Comparison of ENCODE assay signal across 30 cellular contexts in the genomic region with DNA sequence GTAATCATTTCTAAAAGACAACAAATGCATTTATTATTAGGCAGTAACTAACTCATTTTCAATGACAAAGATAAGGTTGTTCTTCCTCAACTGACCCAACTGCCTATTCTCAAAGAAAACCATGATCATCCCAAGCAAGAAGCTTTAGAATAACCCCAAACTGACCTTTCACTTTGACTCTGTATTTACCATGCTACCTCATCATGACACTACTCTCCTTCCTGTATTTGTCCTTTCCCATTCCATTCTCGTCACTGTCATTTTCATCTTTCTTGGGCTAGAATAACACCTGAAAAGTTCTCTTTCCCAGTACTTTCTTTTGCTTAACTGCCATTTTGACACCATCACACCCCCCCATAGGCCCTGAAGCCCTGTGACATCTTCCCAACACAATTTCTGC. TPM values are rescaled to one million over a fixed set of nuclear protein-coding genes. Genes with fewer than 3 reads are reported as not detected.
A peak's percentile ranks its signal among the peaks of the same experiment; 100 is the strongest.
DNase-seq lines count a peak whose midpoint lies in the region; ATAC-seq, FAIRE-seq and TF ChIP-seq lines count a peak whose summit lies in the region.
"Had no signal": no experiment of that assay in that cellular context is flagged by ENCODE, and none has a peak within 500 bp of the region (broad histone marks: within the 10 kb centered on the region; RNA-seq: fewer than 3 reads in every experiment).

No MANE protein-coding gene starts in this region.

- DNase-seq in stimulated activated naive CD8-positive, alpha-beta T cell treated with anti-CD3 and anti-CD28 coated beads, Interleukin-15, Interleukin-2, amounts not matched to agents 100 U/mL and 50 U/mL, for 24 hours = no peak
- DNase-seq in stimulated activated naive CD8-positive, alpha-beta T cell treated with anti-CD3 and anti-CD28 coated beads, Interleukin-15, amount 100 ng/mL, for 72 hours = no peak
- DNase-seq in GM13977 (ENCODE audit: low spot score) = peak; percentile 42
- DNase-seq in activated T-helper 1 cell treated with anti-CD3 and anti-CD28 coated beads, Interleukin-12 subunit alpha, Interleukin-12 subunit beta, Interleukin-2, Interleukin-4 antibody, amounts not matched to agents 30 ng/mL and 10 ng/mL and 1 ng/mL, durations not matched to agents 14 hours and 24 hours and 36 hours (ENCODE audit: low spot score) = no peak
- DNase-seq in kidney = no peak
- DNase-seq in osteoblast (ENCODE audit: insufficient read length, low spot score, missing footprints) = no peak
- DNase-seq: activated CD8-positive, alpha-beta memory T cell treated with anti-CD3 and anti-CD28 coated beads, Interleukin-2, amount 50 U/mL, for 4 hours; activated gamma-delta T cell; cerebellar nuclear complex; GM23248; Kasumi-1; left ventricle myocardium inferior; NCI-H1436; NCI-H2081 treated with DMSO at 0.1 percent for 48 hours; NCI-H226; NCI-H774; stimulated activated CD4-positive, alpha-beta T cell treated with anti-CD3 and anti-CD28 coated beads, Interleukin-12 subunit alpha, Interleukin-12 subunit beta, amount 100 ng/mL, for 4 hours; stimulated activated CD4-positive, alpha-beta T cell treated with anti-CD3 and anti-CD28 coated beads, Interleukin-4, amount 100 ng/mL, for 24 hours; testis had no signal

- H3K36me3 Mint-ChIP-seq in activated T-helper 1 cell treated with anti-CD3 and anti-CD28 coated beads, Interleukin-12 subunit alpha, Interleukin-12 subunit beta, Interleukin-2, Interleukin-4 antibody, amounts not matched to agents 30 ng/mL and 10 ng/mL and 1 ng/mL, durations not matched to agents 14 hours and 24 hours and 36 hours (ENCODE audit: low read depth) = peaks cover 1% of the 10 kb centered on the region
- no peaks in the 10 kb centered on the region for H3K36me3 Mint-ChIP-seq in stimulated activated naive CD8-positive, alpha-beta T cell treated with anti-CD3 and anti-CD28 coated beads, Interleukin-15, Interleukin-2, amounts not matched to agents 100 ng/mL and 50 ng/mL, for 24 hours (ENCODE audit: low read depth)

- H3K4me1 ChIP-seq in kidney (ENCODE audit: control insufficient read depth in 1 of 2, insufficient read depth in 1 of 2, low read depth in 1 of 2, low read length in 2 of 2) (peaks cover 4 to 9% of the 10 kb centered on the region in 2 donors), osteoblast (ENCODE audit: insufficient read depth, low read length) (no peaks in the 10 kb centered on the region)
- H3K4me1 ChIP-seq: testis had no signal

- no peak overlapping the region for H2AFZ ChIP-seq in osteoblast (ENCODE audit: low read length)
- H2AFZ ChIP-seq: GM23248 had no signal

- H3K4me1 Mint-ChIP-seq in stimulated activated naive CD8-positive, alpha-beta T cell treated with anti-CD3 and anti-CD28 coated beads, Interleukin-15, amount 100 ng/mL, for 72 hours = peaks cover 46% of the 10 kb centered on the region
- H3K4me1 Mint-ChIP-seq in activated T-helper 1 cell treated with anti-CD3 and anti-CD28 coated beads, Interleukin-12 subunit alpha, Interleukin-12 subunit beta, Interleukin-2, Interleukin-4 antibody, amounts not matched to agents 30 ng/mL and 10 ng/mL and 1 ng/mL, durations not matched to agents 14 hours and 24 hours and 36 hours (ENCODE audit: low read depth) = peaks cover 35% of the 10 kb centered on the region
- H3K4me1 Mint-ChIP-seq in stimulated activated naive CD8-positive, alpha-beta T cell treated with anti-CD3 and anti-CD28 coated beads, Interleukin-15, Interleukin-2, amounts not matched to agents 100 ng/mL and 50 ng/mL, for 24 hours (ENCODE audit: low read depth) = peaks cover 57% of the 10 kb centered on the region

- H3K4me2 ChIP-seq in osteoblast (ENCODE audit: insufficient read depth, low read length) = no peak overlapping the region

- H3K27ac ChIP-seq in kidney (ENCODE audit: low read depth in 2 of 2, low read length in 2 of 2) (no peak overlapping the region), osteoblast (ENCODE audit: low read depth, low read length) (no peak overlapping the region)
- H3K27ac ChIP-seq: C4-2B, gastroesophageal sphincter, GM23248, HL-60, left ventricle myocardium inferior, RWPE1, testis, vagina had no signal

- no peak overlapping the region for H3K27ac Mint-ChIP-seq in stimulated activated naive CD8-positive, alpha-beta T cell treated with anti-CD3 and anti-CD28 coated beads, Interleukin-15, amount 100 ng/mL, for 72 hours
- H3K27ac Mint-ChIP-seq in activated T-helper 1 cell treated with anti-CD3 and anti-CD28 coated beads, Interleukin-12 subunit alpha, Interleukin-12 subunit beta, Interleukin-2, Interleukin-4 antibody, amounts not matched to agents 30 ng/mL and 10 ng/mL and 1 ng/mL, durations not matched to agents 14 hours and 24 hours and 36 hours = peak overlapping the region; percentile 18
- H3K27ac Mint-ChIP-seq in stimulated activated naive CD8-positive, alpha-beta T cell treated with anti-CD3 and anti-CD28 coated beads, Interleukin-15, Interleukin-2, amounts not matched to agents 100 ng/mL and 50 ng/mL, for 24 hours = peak overlapping the region; percentile 4
- H3K27ac Mint-ChIP-seq: stimulated activated memory B cell treated with anti-CD40 and anti-IgM and Interleukin-4, amounts not matched to agents 10 μg/mL and 1 μg/mL and 100 μg/mL, for 72 hours; T-helper 1 cell treated with Interleukin-12 subunit alpha and Interleukin-12 subunit beta and Interleukin-4 antibody, amounts not matched to agents 30 μg/mL and 1 μg/mL, for 36 hours had no signal

- peak; percentile 59 for ATAC-seq in stimulated activated naive CD8-positive, alpha-beta T cell treated with anti-CD3 and anti-CD28 coated beads, Interleukin-15, Interleukin-2, amounts not matched to agents 100 U/mL and 50 U/mL, for 24 hours
- no peak for ATAC-seq in stimulated activated naive CD8-positive, alpha-beta T cell treated with anti-CD3 and anti-CD28 coated beads, Interleukin-15, amount 100 ng/mL, for 72 hours
- ATAC-seq in HG02678 (IDR thresholded peaks at IDR 0.05; ENCODE audit: unreplicated experiment) = no peak
- ATAC-seq: gastroesophageal sphincter; sciatic nerve; stimulated activated memory B cell treated with anti-CD40 and anti-IgM and Interleukin-4, amounts not matched to agents 10 μg/mL and 1 μg/mL and 100 μg/mL, for 72 hours had no signal

- no peaks in the 10 kb centered on the region for H3K27me3 Mint-ChIP-seq in stimulated activated naive CD8-positive, alpha-beta T cell treated with anti-CD3 and anti-CD28 coated beads, Interleukin-15, amount 100 ng/mL, for 72 hours
- H3K27me3 Mint-ChIP-seq in activated T-helper 1 cell treated with anti-CD3 and anti-CD28 coated beads, Interleukin-12 subunit alpha, Interleukin-12 subunit beta, Interleukin-2, Interleukin-4 antibody, amounts not matched to agents 30 ng/mL and 10 ng/mL and 1 ng/mL, durations not matched to agents 14 hours and 24 hours and 36 hours (ENCODE audit: insufficient read depth) = no peaks in the 10 kb centered on the region
- H3K27me3 Mint-ChIP-seq in stimulated activated naive CD8-positive, alpha-beta T cell treated with anti-CD3 and anti-CD28 coated beads, Interleukin-15, Interleukin-2, amounts not matched to agents 100 ng/mL and 50 ng/mL, for 24 hours = no peaks in the 10 kb centered on the region
- H3K27me3 Mint-ChIP-seq: brain; stimulated activated memory B cell treated with anti-CD40 and anti-IgM and Interleukin-4, amounts not matched to agents 10 μg/mL and 1 μg/mL and 100 μg/mL, for 72 hours had no signal

- TF ChIP-seq CTCF in GM13977 (IDR thresholded peaks at IDR 0.05; ENCODE audit: extremely low read depth, insufficient read depth, missing control alignments) (no peak), kidney (IDR thresholded peaks at IDR 0.05; ENCODE audit: borderline replicate concordance, extremely low read depth, insufficient read depth) (no peak), osteoblast (IDR thresholded peaks at IDR 0.05; ENCODE audit: extremely low read depth, low read depth, low read length) (no peak)

- no peaks in the 10 kb centered on the region for H3K27me3 ChIP-seq in osteoblast (ENCODE audit: insufficient read depth, low read length)
- H3K27me3 ChIP-seq: gastroesophageal sphincter, testis, vagina had no signal

- no peak for FAIRE-seq in kidney (lab: Jason Lieb, UNC)

- intact Hi-C loops in activated T-helper 1 cell treated with anti-CD3 and anti-CD28 coated beads, Interleukin-12 subunit alpha, Interleukin-12 subunit beta, Interleukin-2, Interleukin-4 antibody, amounts not matched to agents 30 ng/mL and 10 ng/mL and 1 ng/mL, durations not matched to agents 14 hours and 24 hours and 36 hours (cut with micrococcal nuclease) = no loop called here
- intact Hi-C loops in kidney (cut with DNase I) = no loop called here

- no peak overlapping the region for H3K9ac ChIP-seq in kidney (ENCODE audit: low read length in 2 of 2)
- H3K9ac ChIP-seq: GM23248 had no signal

- H3K9me3 Mint-ChIP-seq in stimulated activated naive CD8-positive, alpha-beta T cell treated with anti-CD3 and anti-CD28 coated beads, Interleukin-15, amount 100 ng/mL, for 72 hours = no peaks in the 10 kb centered on the region
- no peaks in the 10 kb centered on the region for H3K9me3 Mint-ChIP-seq in activated T-helper 1 cell treated with anti-CD3 and anti-CD28 coated beads, Interleukin-12 subunit alpha, Interleukin-12 subunit beta, Interleukin-2, Interleukin-4 antibody, amounts not matched to agents 30 ng/mL and 10 ng/mL and 1 ng/mL, durations not matched to agents 14 hours and 24 hours and 36 hours
- no peaks in the 10 kb centered on the region for H3K9me3 Mint-ChIP-seq in stimulated activated naive CD8-positive, alpha-beta T cell treated with anti-CD3 and anti-CD28 coated beads, Interleukin-15, Interleukin-2, amounts not matched to agents 100 ng/mL and 50 ng/mL, for 24 hours
- H3K9me3 Mint-ChIP-seq: brain; stimulated activated memory B cell treated with anti-CD40 and anti-IgM and Interleukin-4, amounts not matched to agents 10 μg/mL and 1 μg/mL and 100 μg/mL, for 72 hours; T-helper 1 cell treated with Interleukin-12 subunit alpha and Interleukin-12 subunit beta and Interleukin-4 antibody, amounts not matched to agents 30 μg/mL and 1 μg/mL, for 36 hours had no signal

- H4K20me1 ChIP-seq in osteoblast (ENCODE audit: insufficient read depth, low read length) = peaks cover 60% of the 10 kb centered on the region

- peaks cover 79% of the 10 kb centered on the region for H3K79me2 ChIP-seq in osteoblast (ENCODE audit: insufficient read depth, low read length)

- H3K36me3 ChIP-seq in kidney (ENCODE audit: control insufficient read depth in 1 of 2, insufficient read depth in 2 of 2, low read length in 2 of 2) = no peaks in the 10 kb centered on the region
- H3K36me3 ChIP-seq in osteoblast (ENCODE audit: insufficient read depth, low read length) = no peaks in the 10 kb centered on the region
- H3K36me3 ChIP-seq: gastroesophageal sphincter, left ventricle myocardium inferior, vagina had no signal

- H3K9me3 ChIP-seq in kidney (ENCODE audit: control insufficient read depth in 1 of 2, low read length in 2 of 2) = no peaks in the 10 kb centered on the region
- H3K9me3 ChIP-seq in osteoblast (ENCODE audit: low read depth, low read length) = no peaks in the 10 kb centered on the region
- H3K9me3 ChIP-seq: gastroesophageal sphincter, left ventricle myocardium inferior, testis, vagina had no signal

- no peak overlapping the region for H3K4me3 ChIP-seq in kidney (ENCODE audit: low read length in 2 of 2)
- H3K4me3 ChIP-seq in osteoblast (ENCODE audit: insufficient read depth, low read length) = no peak overlapping the region
- H3K4me3 ChIP-seq: gastroesophageal sphincter, GM23248, left ventricle myocardium inferior, testis, vagina had no signal

- in situ Hi-C loops in GM13977 (cut with MboI; ENCODE audit: low pct_unique_long_range_greater_than_20kb, low sequenced_read_pairs, unreplicated experiment) = no loop called here

- peak overlapping the region in 1 of 2 donors; percentile 4 for H3K4me3 Mint-ChIP-seq in stimulated activated naive CD8-positive, alpha-beta T cell treated with anti-CD3 and anti-CD28 coated beads, Interleukin-15, amount 100 ng/mL, for 72 hours
- H3K4me3 Mint-ChIP-seq in activated T-helper 1 cell treated with anti-CD3 and anti-CD28 coated beads, Interleukin-12 subunit alpha, Interleukin-12 subunit beta, Interleukin-2, Interleukin-4 antibody, amounts not matched to agents 30 ng/mL and 10 ng/mL and 1 ng/mL, durations not matched to agents 14 hours and 24 hours and 36 hours = no peak overlapping the region
- H3K4me3 Mint-ChIP-seq in stimulated activated naive CD8-positive, alpha-beta T cell treated with anti-CD3 and anti-CD28 coated beads, Interleukin-15, Interleukin-2, amounts not matched to agents 100 ng/mL and 50 ng/mL, for 24 hours = no peak overlapping the region
- H3K4me3 Mint-ChIP-seq: brain; stimulated activated memory B cell treated with anti-CD40 and anti-IgM and Interleukin-4, amounts not matched to agents 10 μg/mL and 1 μg/mL and 100 μg/mL, for 72 hours; T-helper 1 cell treated with Interleukin-12 subunit alpha and Interleukin-12 subunit beta and Interleukin-4 antibody, amounts not matched to agents 30 μg/mL and 1 μg/mL, for 36 hours had no signal

RNA-seq across cellular contexts. Expression of a gene that starts 48.3 kb away (rescaled TPM):
- total RNA-seq in activated T-helper 1 cell treated with anti-CD3 and anti-CD28 coated beads, Interleukin-12 subunit alpha, Interleukin-12 subunit beta, Interleukin-2, Interleukin-4 antibody, amounts not matched to agents 30 ng/mL and 10 ng/mL and 1 ng/mL, durations not matched to agents 14 hours and 24 hours and 36 hours = 82.9 and 83.9 TPM in 2 replicates
- total RNA-seq in kidney (63.6 TPM), osteoblast (30.9 and 35.1 TPM in 2 replicates)
- 6.1 TPM for polyA plus RNA-seq in kidney (ENCODE audit: insufficient read depth, low read depth, low replicate concordance)

Comparison
In these comparisons a context has a peak if more than half of its experiments do, and no peak if none do; other contexts are left out.
1. H3K27ac Mint-ChIP-seq: peak in activated T-helper 1 cell treated with anti-CD3 and anti-CD28 coated beads, Interleukin-12 subunit alpha, Interleukin-12 subunit beta, Interleukin-2, Interleukin-4 antibody, amounts not matched to agents 30 ng/mL and 10 ng/mL and 1 ng/mL, durations not matched to agents 14 hours and 24 hours and 36 hours (single experiment) and stimulated activated naive CD8-positive, alpha-beta T cell treated with anti-CD3 and anti-CD28 coated beads, Interleukin-15, Interleukin-2, amounts not matched to agents 100 ng/mL and 50 ng/mL, for 24 hours (single experiment); none in stimulated activated naive CD8-positive, alpha-beta T cell treated with anti-CD3 and anti-CD28 coated beads, Interleukin-15, amount 100 ng/mL, for 72 hours (0 of 2).